1 cellular context compared by ENCODE assay signal in genomic region chr1:15682886-15683410, GRCh38.
TF ChIP-seq lines count a peak whose summit lies in the region.

No MANE protein-coding gene starts in this region.

TF ChIP-seq in GM23338, 12 proteins besides CTCF, POLR2A, EP300 and RAD21 (continued from another document):
- no peak for TF ChIP-seq ZNF462 (CRISPR knock-in tag; IDR thresholded peaks at IDR 0.05)
- TF ChIP-seq REST (IDR thresholded peaks at IDR 0.05; ENCODE audit: unreplicated experiment) = no peak
- TF ChIP-seq ZNF331 (CRISPR knock-in tag; IDR thresholded peaks at IDR 0.05; ENCODE audit: low read depth) = no peak
- no peak for TF ChIP-seq STAT1 (IDR thresholded peaks at IDR 0.05; ENCODE audit: unreplicated experiment)
